In the genomic region with DNA sequence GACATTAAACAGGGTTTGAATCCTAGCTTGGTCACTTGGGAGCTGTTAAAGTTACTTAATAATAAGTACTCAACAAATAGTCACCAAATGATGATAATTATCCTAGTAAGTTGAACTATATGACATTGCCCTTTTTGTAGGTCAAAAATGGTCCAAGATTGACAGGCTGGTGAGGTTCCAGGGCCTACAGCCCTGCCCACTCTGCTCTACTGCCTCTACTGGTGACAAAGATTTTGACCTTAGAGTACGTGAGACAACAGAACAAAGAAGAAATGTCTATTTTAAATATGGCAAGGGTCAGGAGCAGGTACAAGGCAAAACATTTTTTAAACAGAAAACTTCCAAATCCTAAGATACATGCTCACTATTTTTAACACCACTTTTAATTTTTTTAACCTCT, we compare ENCODE assay signal across 19 cellular contexts. TPM values are rescaled to one million over a fixed set of nuclear protein-coding genes. Genes with fewer than 3 reads are reported as not detected.
A peak's percentile ranks its signal among the peaks of the same experiment; 100 is the strongest.
DNase-seq lines count a peak whose midpoint lies in the region; ATAC-seq and TF ChIP-seq lines count a peak whose summit lies in the region.
"Had no signal": no experiment of that assay in that cellular context is flagged by ENCODE, and none has a peak within 500 bp of the region (broad histone marks: within the 10 kb centered on the region; RNA-seq: fewer than 3 reads in every experiment).

No MANE protein-coding gene starts in this region.

- no peak for TF ChIP-seq POLR2A in vagina (IDR thresholded peaks at IDR 0.05)

- no peak overlapping the region for H3K4me3 ChIP-seq in heart right ventricle
- H3K4me3 ChIP-seq in psoas muscle = no peak overlapping the region
- H3K4me3 ChIP-seq in vagina = no peak overlapping the region
- H3K4me3 ChIP-seq: BLaER1, PC-9 had no signal

- ATAC-seq in Right ventricle myocardium inferior (peak; percentile 40), heart right ventricle (peak in 6 of 8 donors; percentile 54 to 73 (median 70)), psoas muscle (peak; percentile 32 to 61 (median 58))
- ATAC-seq: HepG2 had no signal

- 38 to 42% methylated on average over 1 of the region's 1 CpG for WGBS in heart right ventricle, 2 donors
- 19 to 40% (median 21%) methylated on average over 1 of the region's 1 CpG for WGBS in psoas muscle, 3 donors

- H3K27ac ChIP-seq in heart right ventricle (peak overlapping the region; percentile 16 to 89 (median 84)), psoas muscle (peak overlapping the region; percentile 89), vagina (no peak overlapping the region)
- H3K27ac ChIP-seq: BLaER1, PC-9 had no signal

- peaks cover 0 to 21% (median 0%) of the 10 kb centered on the region in 7 donors for H3K27me3 ChIP-seq in heart right ventricle
- peaks cover 0 to 5% (median 0%) of the 10 kb centered on the region in 3 donors for H3K27me3 ChIP-seq in psoas muscle (ENCODE audit: insufficient read depth in 3 of 3, low read length in 2 of 3)
- H3K27me3 ChIP-seq in vagina = no peaks in the 10 kb centered on the region
- H3K27me3 ChIP-seq: BLaER1 had no signal

- H3K9me3 ChIP-seq in heart right ventricle (no peaks in the 10 kb centered on the region), psoas muscle (no peaks in the 10 kb centered on the region), vagina (no peaks in the 10 kb centered on the region)
- H3K9me3 ChIP-seq: BLaER1 had no signal

- intact Hi-C loops in Right ventricle myocardium inferior (cut with DNase I) (loop anchor here (5.0 to 10.0 kb wide), 2 partner anchors 39 to 186 kb away; a partner anchor contains a TSS), cardiac septum (cut with DNase I) (loop anchor here (5.0 to 10.0 kb wide), 2 partner anchors 39 to 186 kb away; a partner anchor contains a TSS), heart right ventricle (cut with DNase I) (loop anchor here in 4 of 10 donors (5.0 to 10.0 kb wide), 3 partner anchors 76 to 84 kb away; a partner anchor contains a TSS), psoas muscle (cut with DNase I) (loop anchor here in 1 of 2 donors (5.0 kb wide), 1 partner anchor 84 kb away; no protein-coding TSS in a partner anchor), vagina (cut with DNase I) (no loop called here)

- TF ChIP-seq CTCF in heart right ventricle (IDR thresholded peaks at IDR 0.05) (peak in 5 of 9 donors; percentile 1 to 35 (median 29)), psoas muscle (IDR thresholded peaks at IDR 0.05) (peak; percentile 14), vagina (IDR thresholded peaks at IDR 0.05) (no peak)

- no peak for DNase-seq in Right ventricle myocardium inferior (ENCODE audit: missing footprints)
- DNase-seq in cardiac septum (ENCODE audit: low spot score) = no peak
- DNase-seq in heart right ventricle = no peak
- no peak for DNase-seq in psoas muscle
- no peak for DNase-seq in vagina (ENCODE audit: extremely low spot score in 2 of 2)
- no peak for DNase-seq in activated T-cell treated with anti-CD3 and anti-CD28 coated beads for 4 hours
- DNase-seq in GOT3 (lab: John Stamatoyannopoulos, UW) = no peak
- no peak for DNase-seq in stimulated activated CD4-positive, alpha-beta T cell treated with anti-CD3 and anti-CD28 coated beads, Interleukin-15, amount 100 ng/mL, for 24 hours
- DNase-seq: 8988T, DND-41, KG1, NCI-H1048, NCI-H1436 treated with DMSO at 0.1 percent for 48 hours, NCI-H2081, NCI-H510A treated with DMSO at 0.1 percent for 48 hours, NCI-H82, PC-9 had no signal

- H3K36me3 ChIP-seq in heart right ventricle = no peaks in the 10 kb centered on the region
- H3K36me3 ChIP-seq in psoas muscle (ENCODE audit: insufficient read depth in 1 of 2, low read depth in 1 of 2) = no peaks in the 10 kb centered on the region
- H3K36me3 ChIP-seq in vagina = no peaks in the 10 kb centered on the region
- H3K36me3 ChIP-seq: BLaER1 had no signal

- H3K4me1 ChIP-seq in heart right ventricle = no peaks in the 10 kb centered on the region
- peaks cover 6% of the 10 kb centered on the region for H3K4me1 ChIP-seq in psoas muscle
- no peaks in the 10 kb centered on the region for H3K4me1 ChIP-seq in vagina
- H3K4me1 ChIP-seq: BLaER1 had no signal

RNA-seq across cellular contexts. Expression of a gene that starts 0.6 kb away (rescaled TPM):
- total RNA-seq in Right ventricle myocardium inferior = 661 TPM
- 732 TPM for total RNA-seq in cardiac septum
- total RNA-seq in heart right ventricle = 100 to 1,000 TPM; 525 to 894 (median 704) TPM
- polyA plus RNA-seq in heart right ventricle = 100 to 1,000 TPM; 171 to 436 TPM
- total RNA-seq in psoas muscle = 100 to 1,000 TPM; 273 to 863 (median 490) TPM
- polyA plus RNA-seq in psoas muscle = 100 to 1,000 TPM; 207 to 471 (median 427) TPM
- not detected for total RNA-seq in vagina
- total RNA-seq: PC-9 had no signal

Comparison
In these comparisons a context has a peak if more than half of its experiments do, and no peak if none do; other contexts are left out.
1. CTCF ChIP-seq: peak in heart right ventricle (5 of 9) and psoas muscle (single experiment); none in vagina (0 of 3).
2. RNA of a gene that starts 0.6 kb away (total RNA-seq): 732 TPM in cardiac septum (single experiment), 525 to 894 TPM in heart right ventricle, 661 TPM in Right ventricle myocardium inferior (single experiment) and 273 to 863 TPM in psoas muscle; not detected in vagina (single experiment); every median in the first group is over 100 times any median in the second.
3. Peak in every context shown above with its lines, with median percentiles within 50 percentile points of each other: ATAC-seq.